In genomic region chr11:88012456-88012855, GRCh38 we compare ENCODE assay signal across 32 cellular contexts.
DNase-seq lines count a peak whose midpoint lies in the region; ATAC-seq, FAIRE-seq and TF ChIP-seq lines count a peak whose summit lies in the region.
"Had no signal": no experiment of that assay in that cellular context is flagged by ENCODE, and none has a peak within 500 bp of the region (broad histone marks: within the 10 kb centered on the region; RNA-seq: fewer than 3 reads in every experiment).

No MANE protein-coding gene starts in this region.

- H3K9me3 ChIP-seq in astrocyte (ENCODE audit: insufficient read depth, low read depth, low read length) = no peaks in the 10 kb centered on the region
- H3K9me3 ChIP-seq: BE2C, breast epithelium, heart right ventricle, thoracic aorta had no signal

- H3K27me3 Mint-ChIP-seq in astrocyte (ENCODE audit: low read depth, unreplicated experiment) = no peaks in the 10 kb centered on the region
- H3K27me3 Mint-ChIP-seq: activated CD4-positive, alpha-beta T cell treated with anti-CD3 and anti-CD28 coated beads, Interleukin-2, amount 10 ng/mL, durations not matched to agents 24 days and 14 days had no signal

- H3K27ac Mint-ChIP-seq in astrocyte (ENCODE audit: unreplicated experiment) = no peak overlapping the region
- H3K27ac Mint-ChIP-seq: activated CD4-positive, alpha-beta T cell treated with anti-CD3 and anti-CD28 coated beads, Interleukin-2, amount 10 ng/mL, durations not matched to agents 24 days and 14 days; activated naive CD4-positive, alpha-beta T cell treated with anti-CD3 and anti-CD28 coated beads, Interleukin-2, amount 50 U/mL, for 72 hours; activated T-helper 2 cell treated with anti-CD3 and anti-CD28 coated beads, Interferon-gamma antibody, Interleukin-2, Interleukin-4, amounts not matched to agents 10 μg/mL and 5 μg/mL and 100 μg/mL, durations not matched to agents 14 hours and 24 hours and 36 hours; CD8-positive, alpha-beta T cell had no signal

- no peaks in the 10 kb centered on the region for H3K9me3 Mint-ChIP-seq in astrocyte (ENCODE audit: unreplicated experiment)
- H3K9me3 Mint-ChIP-seq: activated CD4-positive, alpha-beta T cell treated with anti-CD3 and anti-CD28 coated beads, Interleukin-2, amount 10 ng/mL, durations not matched to agents 24 days and 14 days; activated naive CD4-positive, alpha-beta T cell treated with anti-CD3 and anti-CD28 coated beads, Interleukin-2, amount 50 U/mL, for 72 hours; activated T-helper 2 cell treated with anti-CD3 and anti-CD28 coated beads, Interferon-gamma antibody, Interleukin-2, Interleukin-4, amounts not matched to agents 10 μg/mL and 5 μg/mL and 100 μg/mL, durations not matched to agents 14 hours and 24 hours and 36 hours; CD8-positive, alpha-beta T cell had no signal

- no peak overlapping the region for H3K27ac ChIP-seq in astrocyte (ENCODE audit: low read depth, low read length)
- H3K27ac ChIP-seq: breast epithelium, heart right ventricle, thoracic aorta had no signal

- no peak overlapping the region for H3K4me2 ChIP-seq in astrocyte (ENCODE audit: low read length)

- peak; percentile 29 for FAIRE-seq in astrocyte (lab: Jason Lieb, UNC)
- FAIRE-seq: frontal cortex, GM12891, keratinocyte, urothelium cell line had no signal

- no peaks in the 10 kb centered on the region for H3K27me3 ChIP-seq in astrocyte (ENCODE audit: insufficient read depth, low read length)
- H3K27me3 ChIP-seq: BE2C, breast epithelium, heart right ventricle had no signal

- H3K4me3 ChIP-seq in astrocyte (ENCODE audit: insufficient read depth, low read depth, low read length) = no peak overlapping the region
- H3K4me3 ChIP-seq: breast epithelium, heart right ventricle, thoracic aorta had no signal

- no peaks in the 10 kb centered on the region for H4K20me1 ChIP-seq in astrocyte (ENCODE audit: insufficient read depth, low read length)

- no peaks in the 10 kb centered on the region for H3K4me1 Mint-ChIP-seq in astrocyte (ENCODE audit: low read depth, unreplicated experiment)
- H3K4me1 Mint-ChIP-seq: activated CD4-positive, alpha-beta T cell treated with anti-CD3 and anti-CD28 coated beads, Interleukin-2, amount 10 ng/mL, durations not matched to agents 24 days and 14 days had no signal

- no peak overlapping the region for H2AFZ ChIP-seq in astrocyte (ENCODE audit: low read depth, low read length)

- no peaks in the 10 kb centered on the region for H3K36me3 Mint-ChIP-seq in astrocyte (ENCODE audit: low read depth, unreplicated experiment)
- H3K36me3 Mint-ChIP-seq: activated naive CD4-positive, alpha-beta T cell treated with anti-CD3 and anti-CD28 coated beads, Interleukin-2, amount 50 U/mL, for 72 hours; CD8-positive, alpha-beta T cell had no signal

- H3K9ac ChIP-seq in astrocyte (ENCODE audit: low read length) = no peak overlapping the region

- TF ChIP-seq CTCF in astrocyte (IDR thresholded peaks at IDR 0.05; ENCODE audit: insufficient read depth, low read depth, low read length) = no peak

- ATAC-seq in GM18858 (IDR thresholded peaks at IDR 0.05; ENCODE audit: unreplicated experiment) = no peak
- ATAC-seq: activated naive CD4-positive, alpha-beta T cell treated with anti-CD3 and anti-CD28 coated beads, Interleukin-2, amount 50 U/mL, for 72 hours; CD8-positive, alpha-beta T cell; HCT116; heart right ventricle; left ventricle myocardium superior; right cardiac atrium; stimulated activated naive CD8-positive, alpha-beta T cell treated with anti-CD3 and anti-CD28 coated beads, Interleukin-15, Interleukin-2, amounts not matched to agents 100 U/mL and 50 U/mL, for 24 hours had no signal

- no peaks in the 10 kb centered on the region for H3K4me1 ChIP-seq in astrocyte (ENCODE audit: insufficient read depth, low read length)
- H3K4me1 ChIP-seq: BE2C, breast epithelium, heart right ventricle had no signal

- DNase-seq in D341Med (ENCODE audit: low spot score) (peak; percentile 11), NCI-H1417 treated with DMSO at 0.1 percent for 48 hours (lab: John Stamatoyannopoulos, UW) (peak; percentile 53), NCI-H345 treated with DMSO at 0.1 percent for 48 hours (lab: John Stamatoyannopoulos, UW; ENCODE audit: unreplicated experiment) (peak; percentile 60), astrocyte (ENCODE audit: low read depth) (no peak), cortex of kidney (lab: John Stamatoyannopoulos, UW) (no peak), UCSD-AML1 (lab: John Stamatoyannopoulos, UW; ENCODE audit: unreplicated experiment) (no peak)
- DNase-seq: activated CD4-positive, alpha-beta T cell treated with anti-CD3 and anti-CD28 coated beads, Interleukin-2, amount 10 ng/mL, durations not matched to agents 24 days and 14 days; activated CD8-positive, alpha-beta memory T cell treated with anti-CD3 and anti-CD28 coated beads for 24 hours; activated T-cell treated with anti-CD3 and anti-CD28 coated beads for 4 hours; amygdala; BE2C; CD8-positive, alpha-beta T cell; DMS53; heart right ventricle; left ventricle myocardium superior; NCI-H2029 treated with DMSO at 0.1 percent for 48 hours; NCI-H510A; posterior cingulate gyrus; right cardiac atrium; stimulated activated CD4-positive, alpha-beta T cell treated with anti-CD3 and anti-CD28 coated beads, Interleukin-1b, Interleukin-23, amount 100 ng/mL, for 48 hours; stimulated activated naive CD8-positive, alpha-beta T cell treated with anti-CD3 and anti-CD28 coated beads, Interleukin-15, Interleukin-2, amounts not matched to agents 100 U/mL and 50 U/mL, for 24 hours; T-helper 9 cell had no signal

- H3K36me3 ChIP-seq in astrocyte (ENCODE audit: insufficient read depth, low read length) = no peaks in the 10 kb centered on the region
- H3K36me3 ChIP-seq: BE2C, breast epithelium, heart right ventricle, thoracic aorta had no signal

- no peak overlapping the region for H3K4me3 Mint-ChIP-seq in astrocyte (ENCODE audit: unreplicated experiment)
- H3K4me3 Mint-ChIP-seq: activated CD4-positive, alpha-beta T cell treated with anti-CD3 and anti-CD28 coated beads, Interleukin-2, amount 10 ng/mL, durations not matched to agents 24 days and 14 days; CD8-positive, alpha-beta T cell had no signal

- no peaks in the 10 kb centered on the region for H3K79me2 ChIP-seq in astrocyte (ENCODE audit: insufficient read depth, low read length)

Comparison
In these comparisons a context has a peak if more than half of its experiments do, and no peak if none do; other contexts are left out.
1. DNase-seq: peak in D341Med (single experiment), NCI-H1417 treated with DMSO at 0.1 percent for 48 hours (single experiment) and NCI-H345 treated with DMSO at 0.1 percent for 48 hours (single experiment); none in astrocyte (single experiment), cortex of kidney (single experiment) and UCSD-AML1 (single experiment).